9 cellular contexts compared by ENCODE assay signal in the genomic region with DNA sequence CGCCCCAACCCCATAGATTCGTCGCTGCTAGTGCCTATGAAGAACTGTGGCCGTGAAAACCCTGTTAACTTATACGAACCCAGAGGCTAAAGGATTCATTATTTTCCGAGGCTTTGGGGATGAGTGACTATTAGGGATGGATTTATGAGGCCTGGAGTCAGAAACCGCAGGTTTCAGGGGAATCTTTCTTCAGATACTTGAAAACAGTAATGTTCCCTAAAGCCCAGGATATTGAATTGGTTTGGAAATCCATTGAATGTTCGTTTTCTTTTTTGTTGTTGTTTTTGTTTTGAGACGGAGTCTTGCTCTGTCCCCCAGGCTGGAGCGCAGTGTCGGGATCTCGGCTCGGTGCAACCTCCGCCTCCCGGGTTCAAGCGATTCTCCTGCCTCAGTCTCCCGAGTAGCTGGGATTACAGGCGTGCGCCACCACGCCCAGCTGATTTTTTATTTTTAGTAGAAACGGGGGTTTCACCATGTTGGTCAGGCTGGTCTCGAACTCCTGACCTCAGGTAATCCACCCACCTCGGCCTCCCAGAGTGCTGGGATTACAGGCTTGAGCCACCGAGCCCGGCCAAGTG. TPM values are rescaled to one million over a fixed set of nuclear protein-coding genes. Genes with fewer than 3 reads are reported as not detected.
DNase-seq lines count a peak whose midpoint lies in the region; ATAC-seq and TF ChIP-seq lines count a peak whose summit lies in the region.
"Not testable (repeated sequence)": the region's sequence is repeated elsewhere in the genome, so short reads cannot be mapped to it uniquely, and the experiment has no call there.
"Had no signal": no experiment of that assay in that cellular context is flagged by ENCODE, and none has a peak within 500 bp of the region (broad histone marks: within the 10 kb centered on the region; RNA-seq: fewer than 3 reads in every experiment).

No MANE protein-coding gene starts in this region.

- WGBS in heart left ventricle, 4 donors, result 11 to 23% (median 13%) methylated on average over 25 of the region's 25 CpGs

- not testable (repeated sequence) for TF ChIP-seq CTCF in GM12865 (IDR thresholded peaks at IDR 0.05; ENCODE audit: insufficient read depth, low read depth, low read length, missing control alignments); PC-3 (conservative IDR thresholded peaks at IDR 0.05; ENCODE audit: low read depth, low read length); choroid plexus epithelial cell (conservative IDR thresholded peaks at IDR 0.05; ENCODE audit: low read depth, low read length); heart left ventricle (IDR thresholded peaks at IDR 0.05); mucosa of descending colon (IDR thresholded peaks at IDR 0.05); vagina (IDR thresholded peaks at IDR 0.05)

- H3K4me2 ChIP-seq in PC-3 (ENCODE audit: low read length), result peak overlapping the region; percentile 93

- DNase-seq in GM12865 (ENCODE audit: low read depth); PC-3; activated T-cell treated with anti-CD3 and anti-CD28 coated beads, Interleukin-2, amount 50 U/mL, for 72 hours; choroid plexus epithelial cell (ENCODE audit: low read depth); heart left ventricle; mucosa of descending colon; skeletal muscle cell (ENCODE audit: low read depth); vagina (ENCODE audit: extremely low spot score in 2 of 2): not testable (repeated sequence)

- H3K79me2 ChIP-seq in PC-3 (ENCODE audit: low read length), result peaks cover 52% of the 10 kb centered on the region

- peaks cover 15% of the 10 kb centered on the region in 2 donors for H3K36me3 Mint-ChIP-seq in activated T-cell treated with anti-CD3 and anti-CD28 coated beads, Interleukin-2, amount 50 U/mL, for 72 hours (ENCODE audit: insufficient read depth in 2 of 2)

- H3K4me1 ChIP-seq in PC-3 (ENCODE audit: insufficient read depth, low read length), result not testable (repeated sequence)
- H3K4me1 ChIP-seq in heart left ventricle, result peaks cover 0 to 34% (median 15%) of the 10 kb centered on the region in 12 donors
- peaks cover 14% of the 10 kb centered on the region for H3K4me1 ChIP-seq in mucosa of descending colon (ENCODE audit: low read depth)
- peaks cover 29% of the 10 kb centered on the region for H3K4me1 ChIP-seq in vagina

- TF ChIP-seq POLR2A in heart left ventricle (IDR thresholded peaks at IDR 0.05); vagina (IDR thresholded peaks at IDR 0.05): not testable (repeated sequence)

- H3K36me3 ChIP-seq in PC-3 (ENCODE audit: low read depth, low read length), result peaks cover 25% of the 10 kb centered on the region
- H3K36me3 ChIP-seq in heart left ventricle, result peaks cover 4 to 45% (median 39%) of the 10 kb centered on the region in 9 donors
- peaks cover 16% of the 10 kb centered on the region for H3K36me3 ChIP-seq in mucosa of descending colon (ENCODE audit: low read depth)
- peaks cover 0 to 31% of the 10 kb centered on the region in 2 donors for H3K36me3 ChIP-seq in vagina

- H3K9me3 ChIP-seq in PC-3 (ENCODE audit: low read length); heart left ventricle; mucosa of descending colon; vagina: not testable (repeated sequence)

- not testable (repeated sequence) for H3K27me3 ChIP-seq in PC-3 (ENCODE audit: low read length); heart left ventricle; vagina

- peak overlapping the region; percentile 95 for H3K4me3 ChIP-seq in GM12865 (ENCODE audit: low read depth, low read length)
- peak overlapping the region; percentile 85 for H3K4me3 ChIP-seq in PC-3 (ENCODE audit: low read length)
- H3K4me3 ChIP-seq in choroid plexus epithelial cell (ENCODE audit: low read depth, low read length), result peak overlapping the region; percentile 93
- H3K4me3 ChIP-seq in heart left ventricle, result peak overlapping the region; percentile 24 to 84 (median 76)
- peak overlapping the region; percentile 46 for H3K4me3 ChIP-seq in mucosa of descending colon
- H3K4me3 ChIP-seq in skeletal muscle cell (ENCODE audit: low read depth, low read length), result peak overlapping the region; percentile 81
- H3K4me3 ChIP-seq in vagina, result peak overlapping the region; percentile 69 to 78

- not testable (repeated sequence) for H3K9me2 ChIP-seq in PC-3 (replicated peaks; ENCODE audit: low read length)

- H2AFZ ChIP-seq in PC-3 (ENCODE audit: low read length), result peak overlapping the region; percentile 97

- not testable (repeated sequence) for BruUV-seq in PC-3 (replicated peaks; lab: Mats Ljungman, UMichigan)

- not testable (repeated sequence) for H4K20me1 ChIP-seq in PC-3 (ENCODE audit: low read length)

- intact Hi-C loops in PC-3 (cut with micrococcal nuclease); mucosa of descending colon (cut with DNase I, micrococcal nuclease): not testable (repeated sequence)
- intact Hi-C loops in heart left ventricle (cut with DNase I), result loop anchor here in 1 of 10 donors (5.0 kb wide), 1 partner anchor 98 kb away; a partner anchor contains a TSS
- intact Hi-C loops in vagina (cut with DNase I), result loop anchor here (5.0 kb wide), 1 partner anchor 98 kb away; a partner anchor contains a TSS

- H3K27me3 Mint-ChIP-seq in activated T-cell treated with anti-CD3 and anti-CD28 coated beads, Interleukin-2, amount 50 U/mL, for 72 hours (ENCODE audit: low read depth), result not testable (repeated sequence)

- peak overlapping the region; percentile 90 to 100 for H3K4me3 Mint-ChIP-seq in activated T-cell treated with anti-CD3 and anti-CD28 coated beads, Interleukin-2, amount 50 U/mL, for 72 hours

- H3K27ac ChIP-seq in PC-3 (ENCODE audit: low read length) (peak overlapping the region; percentile 76), heart left ventricle (peak overlapping the region; percentile 82 to 99 (median 92)), vagina (peak overlapping the region; percentile 92)

- not testable (repeated sequence) for ATAC-seq in PC-3; activated T-cell treated with anti-CD3 and anti-CD28 coated beads, Interleukin-2, amount 50 U/mL, for 72 hours (replicated peaks in 1 of 2); heart left ventricle; mucosa of descending colon

- peak overlapping the region; percentile 97 for H3K27ac Mint-ChIP-seq in activated T-cell treated with anti-CD3 and anti-CD28 coated beads, Interleukin-2, amount 50 U/mL, for 72 hours

- peak overlapping the region; percentile 97 for H3K9ac ChIP-seq in PC-3 (ENCODE audit: low read length)

- CTCF ChIA-PET in PC-3 (lab: Charles Lee), result interaction anchor here (0.5 to 1.2 kb wide), 3 partner anchors 18 to 219 kb away, joined by 3 to 6 read pairs (median 4); no protein-coding TSS in a partner anchor

- H3F3A ChIP-seq in PC-3 (ENCODE audit: low read length, unreplicated experiment), result not testable (repeated sequence)

- H3K9me3 Mint-ChIP-seq in activated T-cell treated with anti-CD3 and anti-CD28 coated beads, Interleukin-2, amount 50 U/mL, for 72 hours, result not testable (repeated sequence)

- POLR2A ChIA-PET in PC-3 (lab: Charles Lee; ENCODE audit: unreplicated experiment), result interaction anchor here (0.5 to 1.1 kb wide), 4 partner anchors 98 to 762 kb away, joined by 4 to 32 read pairs (median 10); no protein-coding TSS in a partner anchor

- peaks cover 38% of the 10 kb centered on the region for H3K4me1 Mint-ChIP-seq in activated T-cell treated with anti-CD3 and anti-CD28 coated beads, Interleukin-2, amount 50 U/mL, for 72 hours (ENCODE audit: low read depth)

RNA-seq across cellular contexts. Expression of a gene that starts 0.9 kb away (rescaled TPM):
- total RNA-seq in PC-3 (2014; rRNA removed) (87.6 and 99.5 TPM in 2 replicates), heart left ventricle (10 to 100 TPM; 39.8 to 71.1 (median 49.2) TPM), mucosa of descending colon (10 to 100 TPM; 47.4 to 61.4 (median 53.7) TPM), vagina (55.7 TPM)
- total RNA-seq in activated T-cell treated with anti-CD3 and anti-CD28 coated beads, Interleukin-2, amount 50 U/mL, for 72 hours, result 100 to 1,000 TPM; 116 to 117 TPM
- 10 to 100 TPM; 25.8 to 95.7 TPM for polyA plus RNA-seq in heart left ventricle

RNA-seq across cellular contexts. Expression of a gene that starts 35.5 kb away (rescaled TPM):
- total RNA-seq in PC-3 (2014; rRNA removed) (not detected in 2 replicates), heart left ventricle (1 to 10 TPM in 1 of 9 donors, not detected in 8; 1.7 TPM), mucosa of descending colon (not detected), vagina (not detected)
- total RNA-seq in activated T-cell treated with anti-CD3 and anti-CD28 coated beads, Interleukin-2, amount 50 U/mL, for 72 hours, result not detected
- polyA plus RNA-seq in heart left ventricle, result not detected
- total RNA-seq: M059J had no signal

RNA-seq across cellular contexts. Expression of a gene that starts 49.0 kb away (rescaled TPM):
- 37.5 and 42.2 TPM in 2 replicates for total RNA-seq in PC-3 (2014; rRNA removed)
- 10 to 100 TPM; 37.3 to 46.1 TPM for total RNA-seq in activated T-cell treated with anti-CD3 and anti-CD28 coated beads, Interleukin-2, amount 50 U/mL, for 72 hours
- total RNA-seq in heart left ventricle, result 10 to 100 TPM; 14.7 to 44.0 (median 20.6) TPM
- polyA plus RNA-seq in heart left ventricle, result 10 to 100 TPM; 13.8 to 35.7 TPM
- total RNA-seq in mucosa of descending colon, result 10 to 100 TPM; 18.4 to 30.5 (median 23.5) TPM
- 30.2 TPM for total RNA-seq in vagina
